In the genomic region with DNA sequence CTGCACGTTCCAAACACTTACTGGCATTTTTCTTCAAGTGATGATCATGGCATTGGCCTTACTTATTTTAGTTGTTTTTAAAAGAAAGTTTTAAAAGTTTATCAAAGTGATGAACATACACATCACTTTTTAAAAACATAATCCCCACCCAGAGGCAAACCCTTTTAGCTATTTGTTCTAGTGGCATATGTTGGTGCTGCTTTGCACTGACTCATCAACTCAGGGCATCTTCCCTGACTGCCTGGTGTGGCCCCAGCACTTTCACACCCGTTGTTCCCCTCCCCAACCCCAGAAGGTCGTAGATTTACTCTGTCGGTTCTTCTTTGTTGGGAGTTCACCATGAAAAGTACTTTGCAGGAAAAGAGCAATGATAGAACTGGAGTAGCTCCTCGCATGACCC, we compare ENCODE assay signal across 15 cellular contexts.
DNase-seq lines count a peak whose midpoint lies in the region; ATAC-seq and TF ChIP-seq lines count a peak whose summit lies in the region.
"Had no signal": no experiment of that assay in that cellular context is flagged by ENCODE, and none has a peak within 500 bp of the region (broad histone marks: within the 10 kb centered on the region; RNA-seq: fewer than 3 reads in every experiment).

No MANE protein-coding gene starts in this region.

- peaks cover 14 to 37% of the 10 kb centered on the region in 2 donors for H3K36me3 Mint-ChIP-seq in CD4-positive, alpha-beta memory T cell

- no peak for TF ChIP-seq CTCF in VCaP (conservative IDR thresholded peaks at IDR 0.05)

- H3K27ac Mint-ChIP-seq in CD4-positive, alpha-beta memory T cell = peak overlapping the region in 5 of 7 donors; percentile 19 to 82 (median 60)

- H3K4me1 ChIP-seq in CD4-positive, alpha-beta memory T cell (ENCODE audit: insufficient read depth, low read length) = peaks cover 73% of the 10 kb centered on the region

- no peaks in the 10 kb centered on the region for H3K27me3 Mint-ChIP-seq in CD4-positive, alpha-beta memory T cell

- no peaks in the 10 kb centered on the region for H3K27me3 ChIP-seq in CD4-positive, alpha-beta memory T cell (ENCODE audit: insufficient read depth, low read length)
- H3K27me3 ChIP-seq: BLaER1 treated with 17β-estradiol and CSF1 and Interleukin-3, amounts not matched to agents 10 nM and 100 nM had no signal

- H3K9me3 Mint-ChIP-seq in CD4-positive, alpha-beta memory T cell = peaks cover 0 to 6% (median 0%) of the 10 kb centered on the region in 8 donors

- ATAC-seq in GM21717 (IDR thresholded peaks at IDR 0.05; ENCODE audit: unreplicated experiment) = no peak
- ATAC-seq in Right ventricle myocardium inferior = no peak

- intact Hi-C loops in CD4-positive, alpha-beta memory T cell (cut with micrococcal nuclease) = no loop called here
- intact Hi-C loops in Right ventricle myocardium inferior (cut with DNase I) = no loop called here

- POLR2A ChIA-PET in CD4-positive, alpha-beta memory T cell (lab: Charles Lee; ENCODE audit: partially characterized antibody) = interaction anchor here (1.0 kb wide), 1 partner anchor 9 kb away, joined by 3 read pairs; no protein-coding TSS in a partner anchor

- no peak overlapping the region for H3K4me3 Mint-ChIP-seq in CD4-positive, alpha-beta memory T cell

- H3K9me3 ChIP-seq in CD4-positive, alpha-beta memory T cell (ENCODE audit: control insufficient read depth in 1 of 2, low read length in 2 of 2) = no peaks in the 10 kb centered on the region
- H3K9me3 ChIP-seq: BLaER1 treated with 17β-estradiol and CSF1 and Interleukin-3, amounts not matched to agents 10 nM and 100 nM had no signal

- H3K36me3 ChIP-seq in CD4-positive, alpha-beta memory T cell (ENCODE audit: insufficient read depth, low read length) = no peaks in the 10 kb centered on the region

- in situ Hi-C loops in KBM-7 (cut with MboI; ENCODE audit: low pct_unique_long_range_greater_than_20kb, low sequenced_read_pairs) = no loop called here

- no peak overlapping the region for H3K27ac ChIP-seq in CD4-positive, alpha-beta memory T cell (ENCODE audit: low read depth, low read length)
- H3K27ac ChIP-seq in VCaP = peak overlapping the region; percentile 75

- CTCF ChIA-PET in CD4-positive, alpha-beta memory T cell (lab: Charles Lee; ENCODE audit: partially characterized antibody) = no interaction called here

- H3K4me1 Mint-ChIP-seq in CD4-positive, alpha-beta memory T cell = peaks cover 41 to 90% (median 60%) of the 10 kb centered on the region in 4 donors

- DNase-seq in DMS53 (lab: John Stamatoyannopoulos, UW) (peak; percentile 25), DMS53 treated with DMSO at 0.1 percent for 48 hours (lab: John Stamatoyannopoulos, UW; ENCODE audit: unreplicated experiment) (no peak), islet precursor cell (peak; percentile 53), KBM-7 (no peak), Right ventricle myocardium inferior (ENCODE audit: missing footprints) (no peak)
- DNase-seq in CD4-positive, alpha-beta memory T cell = no peak
- DNase-seq: 8988T; activated CD4-positive, alpha-beta T cell treated with anti-CD3 and anti-CD28 coated beads for 48 hours; amniotic stem cell; DND-41; T-helper 9 cell had no signal

- H3K4me3 ChIP-seq in CD4-positive, alpha-beta memory T cell (ENCODE audit: low read length in 2 of 2) = no peak overlapping the region
- H3K4me3 ChIP-seq: BLaER1 treated with 17β-estradiol and CSF1 and Interleukin-3, amounts not matched to agents 10 nM and 100 nM; skin epidermis had no signal

Comparison
In these comparisons a context has a peak if more than half of its experiments do, and no peak if none do; other contexts are left out.
1. DNase-seq: peak in DMS53 (single experiment) and islet precursor cell (single experiment); none in DMS53 treated with DMSO at 0.1 percent for 48 hours (single experiment), CD4-positive, alpha-beta memory T cell (0 of 5), KBM-7 (single experiment) and Right ventricle myocardium inferior (single experiment).